In genomic region chr10:21146446-21146789, GRCh38 we compare ENCODE assay signal across 33 cellular contexts.
DNase-seq lines count a peak whose midpoint lies in the region; ATAC-seq and TF ChIP-seq lines count a peak whose summit lies in the region.
"Had no signal": no experiment of that assay in that cellular context is flagged by ENCODE, and none has a peak within 500 bp of the region (broad histone marks: within the 10 kb centered on the region; RNA-seq: fewer than 3 reads in every experiment).

No MANE protein-coding gene starts in this region.

- peaks cover 2% of the 10 kb centered on the region for H3K27me3 Mint-ChIP-seq in GM23338 (ENCODE audit: insufficient read depth, low read depth, poor library complexity)
- H3K27me3 Mint-ChIP-seq in brain = peaks cover 5% of the 10 kb centered on the region
- H3K27me3 Mint-ChIP-seq in neural progenitor cell (ENCODE audit: insufficient read depth, low read depth) = peaks cover 2% of the 10 kb centered on the region
- no peaks in the 10 kb centered on the region for H3K27me3 Mint-ChIP-seq in activated T-helper 1 cell treated with anti-CD3 and anti-CD28 coated beads, Interleukin-12 subunit alpha, Interleukin-12 subunit beta, Interleukin-2, Interleukin-4 antibody, amounts not matched to agents 30 ng/mL and 10 ng/mL and 1 ng/mL, durations not matched to agents 14 hours and 24 hours and 36 hours (ENCODE audit: insufficient read depth)
- H3K27me3 Mint-ChIP-seq: activated CD4-positive, alpha-beta T cell treated with anti-CD3 and anti-CD28 coated beads, Interleukin-2, amount 10 ng/mL, durations not matched to agents 24 days and 14 days had no signal

- no peak for DNase-seq in GM23338 (ENCODE audit: low spot score)
- peak; percentile 7 for DNase-seq in NCI-H1417 treated with DMSO at 0.1 percent for 48 hours (lab: John Stamatoyannopoulos, UW)
- DNase-seq in neural progenitor cell (ENCODE audit: low spot score) = no peak
- no peak for DNase-seq in activated T-helper 1 cell treated with anti-CD3 and anti-CD28 coated beads, Interleukin-12 subunit alpha, Interleukin-12 subunit beta, Interleukin-2, Interleukin-4 antibody, amounts not matched to agents 30 ng/mL and 10 ng/mL and 1 ng/mL, durations not matched to agents 14 hours and 24 hours and 36 hours (ENCODE audit: low spot score)
- no peak for DNase-seq in PC-3
- DNase-seq: activated CD4-positive, alpha-beta T cell treated with anti-CD3 and anti-CD28 coated beads, Interleukin-2, amount 10 ng/mL, durations not matched to agents 24 days and 14 days; activated CD8-positive, alpha-beta memory T cell treated with anti-CD3 and anti-CD28 coated beads for 24 hours; activated effector memory CD4-positive, alpha-beta T cell treated with Interleukin-2 at 50 U/mL for 16 hours; activated T-cell treated with anti-CD3 and anti-CD28 coated beads for 4 hours; colonic mucosa; DMS 273 treated with DMSO at 0.1 percent for 48 hours; glutamatergic neuron; HCEC 1CT; KBM-7; left lung; NCI-H1694 treated with DMSO at 0.1 percent for 48 hours; NCI-H345; NCI-H82; nephron progenitor cell; RPMI8226; SJCRH30; stimulated activated naive CD8-positive, alpha-beta T cell treated with anti-CD3 and anti-CD28 coated beads, Interleukin-15, Interleukin-2, amounts not matched to agents 100 U/mL and 50 U/mL, for 24 hours; T-cell; uterus; WERI-Rb-1 had no signal

- intact Hi-C loops in activated T-helper 1 cell treated with anti-CD3 and anti-CD28 coated beads, Interleukin-12 subunit alpha, Interleukin-12 subunit beta, Interleukin-2, Interleukin-4 antibody, amounts not matched to agents 30 ng/mL and 10 ng/mL and 1 ng/mL, durations not matched to agents 14 hours and 24 hours and 36 hours (cut with micrococcal nuclease) = no loop called here
- intact Hi-C loops in PC-3 (cut with micrococcal nuclease) = no loop called here

- H3K27ac ChIP-seq in GM23338 (ENCODE audit: low read depth) = no peak overlapping the region
- H3K27ac ChIP-seq in neural progenitor cell = peak overlapping the region; percentile 60
- H3K27ac ChIP-seq in PC-3 (ENCODE audit: low read length) = no peak overlapping the region
- H3K27ac ChIP-seq: BLaER1, breast epithelium, colonic mucosa, left lung, right atrium auricular region, SJCRH30, uterus, WERI-Rb-1 had no signal

- no peak overlapping the region for H3K9ac ChIP-seq in neural progenitor cell
- H3K9ac ChIP-seq in PC-3 (ENCODE audit: low read length) = no peak overlapping the region
- H3K9ac ChIP-seq: BLaER1 had no signal

- POLR2A ChIA-PET in PC-3 (lab: Charles Lee; ENCODE audit: unreplicated experiment) = no interaction called here

- H3K79me2 ChIP-seq in GM23338 (replicated peaks; ENCODE audit: insufficient read depth) (no peaks in the 10 kb centered on the region), neural progenitor cell (ENCODE audit: low read depth) (peaks cover 84% of the 10 kb centered on the region), PC-3 (ENCODE audit: low read length) (no peaks in the 10 kb centered on the region)

- H3K27ac Mint-ChIP-seq in GM23338 (no peak overlapping the region), brain (peak overlapping the region; percentile 37 to 84 (median 48)), neural progenitor cell (peak overlapping the region; percentile 94)
- H3K27ac Mint-ChIP-seq in activated T-helper 1 cell treated with anti-CD3 and anti-CD28 coated beads, Interleukin-12 subunit alpha, Interleukin-12 subunit beta, Interleukin-2, Interleukin-4 antibody, amounts not matched to agents 30 ng/mL and 10 ng/mL and 1 ng/mL, durations not matched to agents 14 hours and 24 hours and 36 hours = no peak overlapping the region
- H3K27ac Mint-ChIP-seq: activated CD4-positive, alpha-beta T cell treated with anti-CD3 and anti-CD28 coated beads, Interleukin-2, amount 10 ng/mL, durations not matched to agents 24 days and 14 days; activated naive CD4-positive, alpha-beta T cell treated with anti-CD3 and anti-CD28 coated beads, Interleukin-2, amount 50 U/mL, for 72 hours; memory B cell; nephron progenitor cell; T-cell had no signal

- H2AFZ ChIP-seq in GM23338 (0 out of 2 replicates have a peak overlapping the region, but pooled peaks have one; percentile 7), neural progenitor cell (replicated peaks) (peak overlapping the region; percentile 61), PC-3 (ENCODE audit: low read length) (no peak overlapping the region)

- no peaks in the 10 kb centered on the region for H3K27me3 ChIP-seq in GM23338 (ENCODE audit: insufficient read depth)
- no peaks in the 10 kb centered on the region for H3K27me3 ChIP-seq in neural progenitor cell
- H3K27me3 ChIP-seq in PC-3 (ENCODE audit: low read length) = no peaks in the 10 kb centered on the region
- H3K27me3 ChIP-seq: BLaER1, breast epithelium, colonic mucosa, left lung, right atrium auricular region, SJCRH30, uterus had no signal

- no peaks in the 10 kb centered on the region for H3K9me3 Mint-ChIP-seq in GM23338
- H3K9me3 Mint-ChIP-seq in brain = peaks cover 0 to 4% (median 0%) of the 10 kb centered on the region in 5 experiments
- H3K9me3 Mint-ChIP-seq in neural progenitor cell = peaks cover 12% of the 10 kb centered on the region
- H3K9me3 Mint-ChIP-seq in activated T-helper 1 cell treated with anti-CD3 and anti-CD28 coated beads, Interleukin-12 subunit alpha, Interleukin-12 subunit beta, Interleukin-2, Interleukin-4 antibody, amounts not matched to agents 30 ng/mL and 10 ng/mL and 1 ng/mL, durations not matched to agents 14 hours and 24 hours and 36 hours = no peaks in the 10 kb centered on the region
- H3K9me3 Mint-ChIP-seq: activated CD4-positive, alpha-beta T cell treated with anti-CD3 and anti-CD28 coated beads, Interleukin-2, amount 10 ng/mL, durations not matched to agents 24 days and 14 days; activated naive CD4-positive, alpha-beta T cell treated with anti-CD3 and anti-CD28 coated beads, Interleukin-2, amount 50 U/mL, for 72 hours; nephron progenitor cell; T-cell had no signal

- no peaks in the 10 kb centered on the region for H4K20me1 ChIP-seq in GM23338 (replicated peaks; ENCODE audit: insufficient read depth)
- H4K20me1 ChIP-seq in neural progenitor cell (ENCODE audit: low read depth) = no peaks in the 10 kb centered on the region
- H4K20me1 ChIP-seq in PC-3 (ENCODE audit: low read length) = no peaks in the 10 kb centered on the region
- H4K20me1 ChIP-seq: BLaER1 had no signal

- H3F3A ChIP-seq in GM23338 (replicated peaks; ENCODE audit: low read depth) = no peaks in the 10 kb centered on the region
- peaks cover 20% of the 10 kb centered on the region for H3F3A ChIP-seq in neural progenitor cell (ENCODE audit: low read depth)
- no peaks in the 10 kb centered on the region for H3F3A ChIP-seq in PC-3 (ENCODE audit: low read length, unreplicated experiment)

- H3K9me3 ChIP-seq in neural progenitor cell (ENCODE audit: low read depth) (no peaks in the 10 kb centered on the region), PC-3 (ENCODE audit: low read length) (no peaks in the 10 kb centered on the region)
- H3K9me3 ChIP-seq: BLaER1, breast epithelium, colonic mucosa, left lung, right atrium auricular region, SJCRH30, uterus had no signal

- H3K4me3 ChIP-seq in GM23338 (no peak overlapping the region), neural progenitor cell (no peak overlapping the region), PC-3 (ENCODE audit: low read length) (no peak overlapping the region)
- H3K4me3 ChIP-seq: BLaER1, breast epithelium, colonic mucosa, left lung, right atrium auricular region, SJCRH30, smooth muscle cell, uterus had no signal

- CTCF ChIA-PET in PC-3 (lab: Charles Lee) = no interaction called here

- peaks cover 3% of the 10 kb centered on the region; the same call in 1 of the 2 replicates for H3K9me2 ChIP-seq in GM23338 (ENCODE audit: insufficient read depth)
- no peaks in the 10 kb centered on the region for H3K9me2 ChIP-seq in PC-3 (replicated peaks; ENCODE audit: low read length)

- H3K36me3 Mint-ChIP-seq in GM23338 (ENCODE audit: low read depth) (no peaks in the 10 kb centered on the region), brain (peaks cover 18% of the 10 kb centered on the region), neural progenitor cell (peaks cover 24% of the 10 kb centered on the region)
- H3K36me3 Mint-ChIP-seq in activated T-helper 1 cell treated with anti-CD3 and anti-CD28 coated beads, Interleukin-12 subunit alpha, Interleukin-12 subunit beta, Interleukin-2, Interleukin-4 antibody, amounts not matched to agents 30 ng/mL and 10 ng/mL and 1 ng/mL, durations not matched to agents 14 hours and 24 hours and 36 hours (ENCODE audit: low read depth) = no peaks in the 10 kb centered on the region
- H3K36me3 Mint-ChIP-seq: activated naive CD4-positive, alpha-beta T cell treated with anti-CD3 and anti-CD28 coated beads, Interleukin-2, amount 50 U/mL, for 72 hours; memory B cell; T-cell had no signal

- no TSS peak for BruUV-seq in PC-3 (replicated peaks; lab: Mats Ljungman, UMichigan)

- no peak for ATAC-seq in GM23338
- ATAC-seq in PC-3 = no peak
- no peak for ATAC-seq in activated CD4-positive, CD25-positive, alpha-beta regulatory T cell treated with anti-CD3 and anti-CD28 coated beads, Interleukin-2, amount 50 U/mL, for 24 hours
- ATAC-seq: left lung; stimulated activated naive CD8-positive, alpha-beta T cell treated with anti-CD3 and anti-CD28 coated beads, Interleukin-15, Interleukin-2, amounts not matched to agents 100 U/mL and 50 U/mL, for 24 hours; T-cell had no signal

- H3K36me3 ChIP-seq in GM23338 (ENCODE audit: insufficient read depth) (no peaks in the 10 kb centered on the region), neural progenitor cell (no peaks in the 10 kb centered on the region), PC-3 (ENCODE audit: low read depth, low read length) (no peaks in the 10 kb centered on the region)
- H3K36me3 ChIP-seq: BLaER1, breast epithelium, colonic mucosa, left lung, right atrium auricular region, SJCRH30, uterus, WERI-Rb-1 had no signal

- H3K4me2 ChIP-seq in GM23338 (no peak overlapping the region), neural progenitor cell (peak overlapping the region; percentile 70), PC-3 (ENCODE audit: low read length) (no peak overlapping the region)
- H3K4me2 ChIP-seq: BLaER1, smooth muscle cell had no signal

- no peak overlapping the region for H3K4me3 Mint-ChIP-seq in GM23338
- peak overlapping the region; percentile 42 to 70 (median 62) for H3K4me3 Mint-ChIP-seq in brain
- peak overlapping the region; percentile 73 for H3K4me3 Mint-ChIP-seq in neural progenitor cell
- no peak overlapping the region for H3K4me3 Mint-ChIP-seq in activated T-helper 1 cell treated with anti-CD3 and anti-CD28 coated beads, Interleukin-12 subunit alpha, Interleukin-12 subunit beta, Interleukin-2, Interleukin-4 antibody, amounts not matched to agents 30 ng/mL and 10 ng/mL and 1 ng/mL, durations not matched to agents 14 hours and 24 hours and 36 hours
- H3K4me3 Mint-ChIP-seq: activated CD4-positive, alpha-beta T cell treated with anti-CD3 and anti-CD28 coated beads, Interleukin-2, amount 10 ng/mL, durations not matched to agents 24 days and 14 days; memory B cell; nephron progenitor cell; T-cell had no signal

- H3K4me1 ChIP-seq in GM23338 (ENCODE audit: insufficient read depth) (0 out of 2 replicates have a peak, but pooled peaks cover 5% of the 10 kb centered on the region), neural progenitor cell (peaks cover 36% of the 10 kb centered on the region), PC-3 (ENCODE audit: insufficient read depth, low read length) (no peaks in the 10 kb centered on the region)
- H3K4me1 ChIP-seq: BLaER1, breast epithelium, colonic mucosa, left lung, right atrium auricular region, SJCRH30, uterus had no signal

- TF ChIP-seq CTCF in GM23338 (conservative IDR thresholded peaks at IDR 0.05; ENCODE audit: low read depth in 2 of 2) = no peak
- no peak for TF ChIP-seq CTCF in brain (conservative IDR thresholded peaks at IDR 0.05)
- no peak for TF ChIP-seq CTCF in neural progenitor cell (IDR thresholded peaks at IDR 0.05)
- TF ChIP-seq CTCF in PC-3 (conservative IDR thresholded peaks at IDR 0.05; ENCODE audit: low read depth, low read length) = no peak

- H3K4me1 Mint-ChIP-seq in GM23338 = peaks cover 11% of the 10 kb centered on the region; the same call in 2 of the 3 replicates
- H3K4me1 Mint-ChIP-seq in brain = peaks cover 41% of the 10 kb centered on the region
- H3K4me1 Mint-ChIP-seq in neural progenitor cell = peaks cover 51% of the 10 kb centered on the region
- H3K4me1 Mint-ChIP-seq in activated T-helper 1 cell treated with anti-CD3 and anti-CD28 coated beads, Interleukin-12 subunit alpha, Interleukin-12 subunit beta, Interleukin-2, Interleukin-4 antibody, amounts not matched to agents 30 ng/mL and 10 ng/mL and 1 ng/mL, durations not matched to agents 14 hours and 24 hours and 36 hours (ENCODE audit: low read depth) = no peaks in the 10 kb centered on the region
- H3K4me1 Mint-ChIP-seq: activated CD4-positive, alpha-beta T cell treated with anti-CD3 and anti-CD28 coated beads, Interleukin-2, amount 10 ng/mL, durations not matched to agents 24 days and 14 days; memory B cell; T-cell had no signal

Comparison
In these comparisons a context has a peak if more than half of its experiments do, and no peak if none do; other contexts are left out.
1. H3K27ac Mint-ChIP-seq: peak in brain (5 of 5) and neural progenitor cell (single experiment); none in GM23338 (single experiment) and activated T-helper 1 cell treated with anti-CD3 and anti-CD28 coated beads, Interleukin-12 subunit alpha, Interleukin-12 subunit beta, Interleukin-2, Interleukin-4 antibody, amounts not matched to agents 30 ng/mL and 10 ng/mL and 1 ng/mL, durations not matched to agents 14 hours and 24 hours and 36 hours (single experiment).
2. H3K4me3 Mint-ChIP-seq: peak in brain (5 of 5) and neural progenitor cell (single experiment); none in GM23338 (single experiment) and activated T-helper 1 cell treated with anti-CD3 and anti-CD28 coated beads, Interleukin-12 subunit alpha, Interleukin-12 subunit beta, Interleukin-2, Interleukin-4 antibody, amounts not matched to agents 30 ng/mL and 10 ng/mL and 1 ng/mL, durations not matched to agents 14 hours and 24 hours and 36 hours (single experiment).